ENCODE assay signal across 1 cellular context in genomic region chr12:124939428-124940142, GRCh38.
TF ChIP-seq lines count a peak whose summit lies in the region.

No MANE protein-coding gene starts in this region.

TF ChIP-seq in HepG2, 621 proteins besides CTCF, POLR2A, EP300 and RAD21 (continued from another document and continues in another):
- TF ChIP-seq, protein P1, sequence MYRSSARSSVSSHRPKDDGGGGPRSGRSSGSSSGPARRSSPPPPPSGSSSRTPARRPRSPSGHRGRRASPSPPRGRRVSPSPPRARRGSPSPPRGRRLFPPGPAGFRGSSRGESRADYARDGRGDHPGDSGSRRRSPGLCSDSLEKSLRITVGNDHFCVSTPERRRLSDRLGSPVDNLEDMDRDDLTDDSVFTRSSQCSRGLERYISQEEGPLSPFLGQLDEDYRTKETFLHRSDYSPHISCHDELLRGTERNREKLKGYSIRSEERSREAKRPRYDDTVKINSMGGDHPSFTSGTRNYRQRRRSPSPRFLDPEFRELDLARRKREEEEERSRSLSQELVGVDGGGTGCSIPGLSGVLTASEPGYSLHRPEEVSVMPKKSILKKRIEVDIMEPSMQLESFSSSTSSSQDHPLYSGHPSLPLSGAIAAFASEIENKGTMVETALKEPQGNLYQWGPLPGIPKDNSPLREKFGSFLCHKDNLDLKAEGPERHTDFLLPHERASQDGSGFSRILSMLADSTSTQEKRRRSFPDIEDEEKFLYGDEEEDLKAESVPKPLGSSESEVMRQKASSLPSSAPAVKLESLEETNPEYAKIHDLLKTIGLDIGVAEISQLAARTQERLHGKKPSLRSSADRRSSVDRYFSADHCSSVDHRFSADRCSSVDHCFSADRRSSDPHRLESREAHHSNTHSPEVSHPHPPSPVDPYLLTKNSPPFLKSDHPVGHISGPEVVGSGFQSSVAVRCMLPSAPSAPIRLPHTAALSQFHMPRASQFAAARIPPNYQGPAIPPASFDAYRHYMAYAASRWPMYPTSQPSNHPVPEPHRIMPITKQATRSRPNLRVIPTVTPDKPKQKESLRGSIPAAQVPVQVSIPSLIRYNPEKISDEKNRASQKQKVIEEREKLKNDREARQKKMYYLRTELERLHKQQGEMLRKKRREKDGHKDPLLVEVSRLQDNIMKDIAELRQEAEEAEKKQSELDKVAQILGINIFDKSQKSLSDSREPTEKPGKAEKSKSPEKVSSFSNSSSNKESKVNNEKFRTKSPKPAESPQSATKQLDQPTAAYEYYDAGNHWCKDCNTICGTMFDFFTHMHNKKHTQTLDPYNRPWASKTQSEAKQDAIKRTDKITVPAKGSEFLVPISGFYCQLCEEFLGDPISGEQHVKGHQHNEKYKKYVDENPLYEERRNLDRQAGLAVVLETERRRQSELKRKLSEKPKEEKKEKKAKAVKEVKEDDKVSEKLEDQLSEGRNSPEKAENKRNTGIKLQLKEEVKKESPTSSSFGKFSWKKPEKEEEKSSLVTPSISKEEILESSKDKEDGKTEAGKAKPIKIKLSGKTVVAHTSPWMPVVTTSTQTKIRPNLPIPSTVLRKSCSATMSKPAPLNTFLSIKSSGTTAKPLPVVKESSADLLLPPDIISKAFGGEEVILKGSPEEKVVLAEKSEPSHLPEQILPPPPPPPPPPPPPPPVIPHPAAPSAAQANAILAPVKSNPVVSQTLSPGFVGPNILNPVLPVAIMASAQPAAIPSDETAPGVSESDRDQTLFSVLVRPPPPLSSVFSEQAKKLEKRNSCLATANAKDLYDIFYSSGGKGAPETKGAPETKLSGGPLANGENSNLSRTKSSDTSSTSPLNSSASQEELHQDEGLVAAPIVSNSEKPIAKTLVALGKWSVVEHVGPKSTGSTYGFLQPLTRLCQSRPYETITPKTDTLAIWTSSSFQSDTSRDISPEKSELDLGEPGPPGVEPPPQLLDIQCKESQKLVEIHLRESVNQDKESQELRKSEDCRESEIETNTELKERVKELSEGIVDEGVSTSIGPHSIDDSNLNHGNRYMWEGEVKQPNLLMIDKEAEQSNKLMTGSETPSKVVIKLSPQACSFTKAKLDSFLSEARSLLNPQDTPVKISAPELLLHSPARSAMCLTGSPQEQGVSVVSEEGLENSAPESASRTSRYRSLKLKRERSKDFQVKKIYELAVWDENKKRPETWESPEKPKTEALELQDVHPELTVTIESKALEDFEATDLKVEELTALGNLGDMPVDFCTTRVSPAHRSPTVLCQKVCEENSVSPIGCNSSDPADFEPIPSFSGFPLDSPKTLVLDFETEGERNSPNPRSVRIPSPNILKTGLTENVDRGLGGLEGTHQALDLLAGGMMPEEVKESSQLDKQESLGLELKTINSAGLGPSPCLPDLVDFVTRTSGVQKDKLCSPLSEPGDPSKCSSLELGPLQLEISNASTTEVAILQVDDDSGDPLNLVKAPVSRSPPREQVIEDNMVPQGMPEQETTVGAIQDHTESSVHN (CRISPR knock-in tag; IDR thresholded peaks at IDR 0.05) = no peak
- no peak for TF ChIP-seq TRIM24 (CRISPR knock-in tag; IDR thresholded peaks at IDR 0.05)
- TF ChIP-seq FOSL1 (CRISPR knock-in tag; IDR thresholded peaks at IDR 0.05; ENCODE audit: borderline replicate concordance) = no peak
- no peak for TF ChIP-seq MLLT10 (CRISPR knock-in tag; IDR thresholded peaks at IDR 0.05)
- no peak for TF ChIP-seq CCAR2 (optimal IDR thresholded peaks at IDR 0.05; ENCODE audit: low read depth, low read length)
- TF ChIP-seq ZNF274 (CRISPR knock-in tag; IDR thresholded peaks at IDR 0.05) = peak; percentile 65; the same call in 1 of the 2 replicates
- peak; percentile 89 for TF ChIP-seq ZFP36L1 (CRISPR knock-in tag; IDR thresholded peaks at IDR 0.05)
- no peak for TF ChIP-seq ZNF83 (CRISPR knock-in tag; IDR thresholded peaks at IDR 0.05; ENCODE audit: borderline replicate concordance)
- TF ChIP-seq HNRNPL (IDR thresholded peaks at IDR 0.05; ENCODE audit: low read depth, low read length) = 0 out of 2 replicates have a peak, but pooled peaks have one; percentile 17
- TF ChIP-seq ZNF614 (CRISPR knock-in tag; IDR thresholded peaks at IDR 0.05; ENCODE audit: borderline replicate concordance) = no peak
- TF ChIP-seq ZNF605 (CRISPR knock-in tag; IDR thresholded peaks at IDR 0.05) = peak; percentile 95; the same call in 1 of the 2 replicates
- TF ChIP-seq MBNL3 (CRISPR knock-in tag; conservative IDR thresholded peaks at IDR 0.05) = no peak
- no peak for TF ChIP-seq HHEX (CRISPR knock-in tag; IDR thresholded peaks at IDR 0.05)
- TF ChIP-seq, protein P2, sequence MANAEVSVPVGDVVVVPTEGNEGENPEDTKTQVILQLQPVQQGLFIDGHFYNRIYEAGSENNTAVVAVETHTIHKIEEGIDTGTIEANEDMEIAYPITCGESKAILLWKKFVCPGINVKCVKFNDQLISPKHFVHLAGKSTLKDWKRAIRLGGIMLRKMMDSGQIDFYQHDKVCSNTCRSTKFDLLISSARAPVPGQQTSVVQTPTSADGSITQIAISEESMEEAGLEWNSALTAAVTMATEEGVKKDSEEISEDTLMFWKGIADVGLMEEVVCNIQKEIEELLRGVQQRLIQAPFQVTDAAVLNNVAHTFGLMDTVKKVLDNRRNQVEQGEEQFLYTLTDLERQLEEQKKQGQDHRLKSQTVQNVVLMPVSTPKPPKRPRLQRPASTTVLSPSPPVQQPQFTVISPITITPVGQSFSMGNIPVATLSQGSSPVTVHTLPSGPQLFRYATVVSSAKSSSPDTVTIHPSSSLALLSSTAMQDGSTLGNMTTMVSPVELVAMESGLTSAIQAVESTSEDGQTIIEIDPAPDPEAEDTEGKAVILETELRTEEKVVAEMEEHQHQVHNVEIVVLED (CRISPR knock-in tag; IDR thresholded peaks at IDR 0.05; ENCODE audit: borderline replicate concordance) = no peak; the same call in 1 of the 2 replicates
- TF ChIP-seq FOSL2 (CRISPR knock-in tag; IDR thresholded peaks at IDR 0.05) = peak; percentile 26
- peak; percentile 64 for TF ChIP-seq SP4 (CRISPR knock-in tag; IDR thresholded peaks at IDR 0.05)
- peak; percentile 32; the same call in 1 of the 2 replicates for TF ChIP-seq JDP2 (CRISPR knock-in tag; IDR thresholded peaks at IDR 0.05; ENCODE audit: borderline replicate concordance)
- no peak for TF ChIP-seq NR2F1 (CRISPR knock-in tag; IDR thresholded peaks at IDR 0.05)
- no peak for TF ChIP-seq DNMT1 (CRISPR knock-in tag; IDR thresholded peaks at IDR 0.05)
- TF ChIP-seq, protein P3, sequence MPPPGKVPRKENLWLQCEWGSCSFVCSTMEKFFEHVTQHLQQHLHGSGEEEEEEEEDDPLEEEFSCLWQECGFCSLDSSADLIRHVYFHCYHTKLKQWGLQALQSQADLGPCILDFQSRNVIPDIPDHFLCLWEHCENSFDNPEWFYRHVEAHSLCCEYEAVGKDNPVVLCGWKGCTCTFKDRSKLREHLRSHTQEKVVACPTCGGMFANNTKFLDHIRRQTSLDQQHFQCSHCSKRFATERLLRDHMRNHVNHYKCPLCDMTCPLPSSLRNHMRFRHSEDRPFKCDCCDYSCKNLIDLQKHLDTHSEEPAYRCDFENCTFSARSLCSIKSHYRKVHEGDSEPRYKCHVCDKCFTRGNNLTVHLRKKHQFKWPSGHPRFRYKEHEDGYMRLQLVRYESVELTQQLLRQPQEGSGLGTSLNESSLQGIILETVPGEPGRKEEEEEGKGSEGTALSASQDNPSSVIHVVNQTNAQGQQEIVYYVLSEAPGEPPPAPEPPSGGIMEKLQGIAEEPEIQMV (CRISPR knock-in tag; IDR thresholded peaks at IDR 0.05; ENCODE audit: low read depth) = peak; percentile 42; the same call in 1 of the 2 replicates
- TF ChIP-seq NFKBIZ (CRISPR knock-in tag; IDR thresholded peaks at IDR 0.05) = 0 out of 2 replicates have a peak, but pooled peaks have one; percentile 24
- no peak for TF ChIP-seq KDM1A (CRISPR knock-in tag; IDR thresholded peaks at IDR 0.05)
- TF ChIP-seq, protein P4, sequence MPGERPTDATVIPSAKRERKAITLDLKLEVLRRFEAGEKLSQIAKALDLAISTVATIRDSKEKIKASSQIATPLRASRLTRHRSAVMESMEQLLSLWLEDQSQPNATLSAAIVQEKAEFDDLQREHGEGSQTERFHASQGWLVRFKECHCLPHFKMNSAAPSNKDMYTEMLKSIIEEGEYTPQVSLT (CRISPR knock-in tag; IDR thresholded peaks at IDR 0.05; ENCODE audit: borderline replicate concordance, low read depth) = no peak; the same call in 1 of the 2 replicates
- no peak for TF ChIP-seq TBX3 (IDR thresholded peaks at IDR 0.05; ENCODE audit: borderline replicate concordance)
- TF ChIP-seq CBFB (CRISPR knock-in tag; IDR thresholded peaks at IDR 0.05) = no peak
- peak; percentile 80; the same call in 1 of the 2 replicates for TF ChIP-seq ZNF232 (CRISPR knock-in tag; IDR thresholded peaks at IDR 0.05; ENCODE audit: borderline replicate concordance)
- TF ChIP-seq CREB3 (CRISPR knock-in tag; IDR thresholded peaks at IDR 0.05) = 0 out of 2 replicates have a peak, but pooled peaks have one; percentile 40
- TF ChIP-seq, protein P5, sequence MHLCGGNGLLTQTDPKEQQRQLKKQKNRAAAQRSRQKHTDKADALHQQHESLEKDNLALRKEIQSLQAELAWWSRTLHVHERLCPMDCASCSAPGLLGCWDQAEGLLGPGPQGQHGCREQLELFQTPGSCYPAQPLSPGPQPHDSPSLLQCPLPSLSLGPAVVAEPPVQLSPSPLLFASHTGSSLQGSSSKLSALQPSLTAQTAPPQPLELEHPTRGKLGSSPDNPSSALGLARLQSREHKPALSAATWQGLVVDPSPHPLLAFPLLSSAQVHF (CRISPR knock-in tag; IDR thresholded peaks at IDR 0.05) = peak; percentile 83; the same call in 1 of the 2 replicates
- 0 out of 2 replicates have a peak, but pooled peaks have one; percentile 35 for TF ChIP-seq U2AF2 (IDR thresholded peaks at IDR 0.05; ENCODE audit: low read depth, low read length)
- TF ChIP-seq, protein P6, sequence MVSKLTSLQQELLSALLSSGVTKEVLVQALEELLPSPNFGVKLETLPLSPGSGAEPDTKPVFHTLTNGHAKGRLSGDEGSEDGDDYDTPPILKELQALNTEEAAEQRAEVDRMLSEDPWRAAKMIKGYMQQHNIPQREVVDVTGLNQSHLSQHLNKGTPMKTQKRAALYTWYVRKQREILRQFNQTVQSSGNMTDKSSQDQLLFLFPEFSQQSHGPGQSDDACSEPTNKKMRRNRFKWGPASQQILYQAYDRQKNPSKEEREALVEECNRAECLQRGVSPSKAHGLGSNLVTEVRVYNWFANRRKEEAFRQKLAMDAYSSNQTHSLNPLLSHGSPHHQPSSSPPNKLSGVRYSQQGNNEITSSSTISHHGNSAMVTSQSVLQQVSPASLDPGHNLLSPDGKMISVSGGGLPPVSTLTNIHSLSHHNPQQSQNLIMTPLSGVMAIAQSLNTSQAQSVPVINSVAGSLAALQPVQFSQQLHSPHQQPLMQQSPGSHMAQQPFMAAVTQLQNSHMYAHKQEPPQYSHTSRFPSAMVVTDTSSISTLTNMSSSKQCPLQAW (CRISPR knock-in tag; IDR thresholded peaks at IDR 0.05) = peak; percentile 75
- TF ChIP-seq MED1 (CRISPR knock-in tag; IDR thresholded peaks at IDR 0.05) = no peak; the same call in none of the 2 replicates
- TF ChIP-seq, protein P7, sequence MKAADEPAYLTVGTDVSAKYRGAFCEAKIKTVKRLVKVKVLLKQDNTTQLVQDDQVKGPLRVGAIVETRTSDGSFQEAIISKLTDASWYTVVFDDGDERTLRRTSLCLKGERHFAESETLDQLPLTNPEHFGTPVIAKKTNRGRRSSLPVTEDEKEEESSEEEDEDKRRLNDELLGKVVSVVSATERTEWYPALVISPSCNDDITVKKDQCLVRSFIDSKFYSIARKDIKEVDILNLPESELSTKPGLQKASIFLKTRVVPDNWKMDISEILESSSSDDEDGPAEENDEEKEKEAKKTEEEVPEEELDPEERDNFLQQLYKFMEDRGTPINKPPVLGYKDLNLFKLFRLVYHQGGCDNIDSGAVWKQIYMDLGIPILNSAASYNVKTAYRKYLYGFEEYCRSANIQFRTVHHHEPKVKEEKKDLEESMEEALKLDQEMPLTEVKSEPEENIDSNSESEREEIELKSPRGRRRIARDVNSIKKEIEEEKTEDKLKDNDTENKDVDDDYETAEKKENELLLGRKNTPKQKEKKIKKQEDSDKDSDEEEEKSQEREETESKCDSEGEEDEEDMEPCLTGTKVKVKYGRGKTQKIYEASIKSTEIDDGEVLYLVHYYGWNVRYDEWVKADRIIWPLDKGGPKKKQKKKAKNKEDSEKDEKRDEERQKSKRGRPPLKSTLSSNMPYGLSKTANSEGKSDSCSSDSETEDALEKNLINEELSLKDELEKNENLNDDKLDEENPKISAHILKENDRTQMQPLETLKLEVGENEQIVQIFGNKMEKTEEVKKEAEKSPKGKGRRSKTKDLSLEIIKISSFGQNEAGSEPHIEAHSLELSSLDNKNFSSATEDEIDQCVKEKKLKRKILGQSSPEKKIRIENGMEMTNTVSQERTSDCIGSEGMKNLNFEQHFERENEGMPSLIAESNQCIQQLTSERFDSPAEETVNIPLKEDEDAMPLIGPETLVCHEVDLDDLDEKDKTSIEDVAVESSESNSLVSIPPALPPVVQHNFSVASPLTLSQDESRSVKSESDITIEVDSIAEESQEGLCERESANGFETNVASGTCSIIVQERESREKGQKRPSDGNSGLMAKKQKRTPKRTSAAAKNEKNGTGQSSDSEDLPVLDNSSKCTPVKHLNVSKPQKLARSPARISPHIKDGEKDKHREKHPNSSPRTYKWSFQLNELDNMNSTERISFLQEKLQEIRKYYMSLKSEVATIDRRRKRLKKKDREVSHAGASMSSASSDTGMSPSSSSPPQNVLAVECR (CRISPR knock-in tag; IDR thresholded peaks at IDR 0.05; ENCODE audit: borderline replicate concordance) = peak; percentile 53; the same call in 1 of the 2 replicates
- TF ChIP-seq RBM39 (IDR thresholded peaks at IDR 0.05; ENCODE audit: low read depth, low read length, poor library complexity, severe bottlenecking) = no peak
- TF ChIP-seq KAT7 (CRISPR knock-in tag; IDR thresholded peaks at IDR 0.05; ENCODE audit: borderline replicate concordance) = no peak
- TF ChIP-seq FOXO1 (CRISPR knock-in tag; IDR thresholded peaks at IDR 0.05) = no peak; the same call in 1 of the 2 replicates
- TF ChIP-seq ZNF891 (CRISPR knock-in tag; IDR thresholded peaks at IDR 0.05) = no peak
- TF ChIP-seq GATAD1 (CRISPR knock-in tag; IDR thresholded peaks at IDR 0.05) = no peak
- TF ChIP-seq, protein P8, sequence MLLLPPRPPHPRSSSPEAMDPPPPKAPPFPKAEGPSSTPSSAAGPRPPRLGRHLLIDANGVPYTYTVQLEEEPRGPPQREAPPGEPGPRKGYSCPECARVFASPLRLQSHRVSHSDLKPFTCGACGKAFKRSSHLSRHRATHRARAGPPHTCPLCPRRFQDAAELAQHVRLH (CRISPR knock-in tag; IDR thresholded peaks at IDR 0.05; ENCODE audit: borderline replicate concordance, low read depth) = peak; percentile 51; the same call in 1 of the 2 replicates
- TF ChIP-seq PHF5A (CRISPR knock-in tag; IDR thresholded peaks at IDR 0.05; ENCODE audit: low read depth, unreplicated experiment) = no peak
- TF ChIP-seq TBX2 (CRISPR knock-in tag; IDR thresholded peaks at IDR 0.05; ENCODE audit: borderline replicate concordance) = peak; percentile 22
- TF ChIP-seq ZNF501 (CRISPR knock-in tag; IDR thresholded peaks at IDR 0.05) = peak; percentile 82; the same call in 1 of the 2 replicates
- TF ChIP-seq ZNF557 (CRISPR knock-in tag; IDR thresholded peaks at IDR 0.05) = no peak
